In the genomic region with DNA sequence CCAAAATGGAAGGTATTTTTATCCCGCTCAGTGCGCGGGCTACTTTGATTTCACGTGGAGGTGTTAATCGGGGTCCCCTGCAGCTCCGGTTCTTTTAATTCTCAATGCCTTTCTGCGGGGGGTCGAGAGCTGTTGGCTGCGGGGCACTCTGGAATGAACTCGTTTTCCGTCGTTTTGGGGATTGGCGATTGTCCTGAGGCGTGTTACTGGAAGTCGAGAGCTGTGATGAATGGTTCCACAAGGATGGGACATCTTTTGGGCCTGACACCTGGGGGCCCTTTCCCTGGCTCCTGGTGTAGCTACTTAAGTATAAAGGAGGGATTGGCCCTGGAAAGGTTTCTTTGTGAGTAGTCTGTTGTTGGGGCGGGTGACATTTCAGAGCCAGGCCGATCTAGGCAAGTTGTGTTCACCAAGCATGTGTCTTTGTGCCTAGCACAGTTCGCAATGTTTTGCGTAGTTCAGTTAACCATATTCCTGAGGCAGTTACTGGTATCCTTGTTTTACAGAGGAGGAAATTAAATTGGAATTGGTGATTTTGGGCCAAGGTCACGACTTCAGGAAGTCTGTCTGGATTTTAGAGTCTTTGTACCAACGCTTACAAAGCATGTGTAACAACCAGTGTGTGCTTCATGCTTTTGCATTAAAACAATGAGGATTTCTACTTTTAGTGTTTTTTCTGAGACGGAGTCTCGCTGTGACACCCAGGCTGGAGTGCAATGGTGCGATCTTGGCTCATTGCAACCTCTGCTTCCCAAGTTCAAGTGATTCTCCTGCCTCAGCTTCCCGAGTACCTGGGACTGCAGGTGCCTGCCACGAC, we compare ENCODE assay signal across 8 cellular contexts. TPM values are rescaled to one million over a fixed set of nuclear protein-coding genes. Genes with fewer than 3 reads are reported as not detected.
A peak's percentile ranks its signal among the peaks of the same experiment; 100 is the strongest.
DNase-seq lines count a peak whose midpoint lies in the region; ATAC-seq and TF ChIP-seq lines count a peak whose summit lies in the region.

No MANE protein-coding gene starts in this region.

- peaks cover 0 to 5% of the 10 kb centered on the region in 2 donors for H3K27me3 Mint-ChIP-seq in CD8-positive, alpha-beta memory T cell
- peaks cover 9% of the 10 kb centered on the region for H3K27me3 Mint-ChIP-seq in neural progenitor cell (ENCODE audit: insufficient read depth, low read depth)

- H3K27ac ChIP-seq in CD8-positive, alpha-beta memory T cell (ENCODE audit: low read depth, low read length), result peak overlapping the region; percentile 92
- peak overlapping the region; percentile 87 for H3K27ac ChIP-seq in neural progenitor cell

- peak overlapping the region; percentile 93 for H3K4me3 ChIP-seq in CD8-positive, alpha-beta memory T cell (ENCODE audit: low read length)
- peak overlapping the region; percentile 97 for H3K4me3 ChIP-seq in neural progenitor cell

- peak overlapping the region; percentile 86 to 99 (median 97) for H3K4me3 Mint-ChIP-seq in CD8-positive, alpha-beta memory T cell
- peak overlapping the region; percentile 98 for H3K4me3 Mint-ChIP-seq in neural progenitor cell

- H3K4me2 ChIP-seq in neural progenitor cell, result peak overlapping the region; percentile 99

- peaks cover 48 to 67% (median 55%) of the 10 kb centered on the region in 3 donors for H3K4me1 Mint-ChIP-seq in CD8-positive, alpha-beta memory T cell
- H3K4me1 Mint-ChIP-seq in neural progenitor cell, result peaks cover 26% of the 10 kb centered on the region

- ATAC-seq in HG02885 (IDR thresholded peaks at IDR 0.05; ENCODE audit: poor library complexity, unreplicated experiment) (no peak), GM19395 (IDR thresholded peaks at IDR 0.05; ENCODE audit: unreplicated experiment) (no peak), GM21528 (IDR thresholded peaks at IDR 0.05; ENCODE audit: low FRiP score, unreplicated experiment) (no peak)

- H3K36me3 ChIP-seq in CD8-positive, alpha-beta memory T cell (ENCODE audit: insufficient read depth, low read length), result peaks cover 51% of the 10 kb centered on the region
- H3K36me3 ChIP-seq in neural progenitor cell, result peaks cover 4% of the 10 kb centered on the region

- peaks cover 42% of the 10 kb centered on the region for H4K20me1 ChIP-seq in neural progenitor cell (ENCODE audit: low read depth)

- no peaks in the 10 kb centered on the region for H3K9me3 ChIP-seq in CD8-positive, alpha-beta memory T cell (ENCODE audit: low read length)
- H3K9me3 ChIP-seq in neural progenitor cell (ENCODE audit: low read depth), result no peaks in the 10 kb centered on the region

- CTCF ChIA-PET in CD8-positive, alpha-beta memory T cell (lab: Charles Lee), result interaction anchor here (0.8 to 2.9 kb wide), 13 partner anchors 8 to 190 kb away, joined by 3 to 14 read pairs (median 6); partner anchors contain the start of genes FLT3LG and RPS11

- H3K9ac ChIP-seq in neural progenitor cell, result peak overlapping the region; percentile 99

- H3K4me1 ChIP-seq in CD8-positive, alpha-beta memory T cell (ENCODE audit: insufficient read depth, low read length), result peaks cover 46% of the 10 kb centered on the region
- H3K4me1 ChIP-seq in neural progenitor cell, result peaks cover 9% of the 10 kb centered on the region

- H3K27ac Mint-ChIP-seq in CD8-positive, alpha-beta memory T cell, result peak overlapping the region; percentile 88 to 97 (median 94)
- H3K27ac Mint-ChIP-seq in neural progenitor cell, result peak overlapping the region; percentile 98

- H3K79me2 ChIP-seq in neural progenitor cell (ENCODE audit: low read depth), result peaks cover 37% of the 10 kb centered on the region

- H3K27me3 ChIP-seq in CD8-positive, alpha-beta memory T cell (ENCODE audit: insufficient read depth, low read length, poor library complexity, severe bottlenecking), result no peaks in the 10 kb centered on the region
- H3K27me3 ChIP-seq in neural progenitor cell, result no peaks in the 10 kb centered on the region

- peaks cover 64% of the 10 kb centered on the region for H3F3A ChIP-seq in neural progenitor cell (ENCODE audit: low read depth)

- H3K9me3 Mint-ChIP-seq in CD8-positive, alpha-beta memory T cell, result peaks cover 0 to 8% (median 4%) of the 10 kb centered on the region in 5 donors
- no peaks in the 10 kb centered on the region for H3K9me3 Mint-ChIP-seq in neural progenitor cell

- H2AFZ ChIP-seq in neural progenitor cell (replicated peaks), result no peak overlapping the region

- no peak for TF ChIP-seq CTCF in neural progenitor cell (IDR thresholded peaks at IDR 0.05)

- no peak for DNase-seq in CD8-positive, alpha-beta memory T cell
- DNase-seq in NCI-H146 (lab: John Stamatoyannopoulos, UW) (peak; percentile 53), dermis microvascular lymphatic vessel endothelial cell (ENCODE audit: low read depth in 2 of 2) (peak; percentile 22 to 47), neural progenitor cell (ENCODE audit: low spot score) (peak; percentile 85), AG08396 (ENCODE audit: low spot score) (no peak)

- peaks cover 14 to 87% (median 37%) of the 10 kb centered on the region in 3 donors for H3K36me3 Mint-ChIP-seq in CD8-positive, alpha-beta memory T cell
- H3K36me3 Mint-ChIP-seq in neural progenitor cell, result peaks cover 33% of the 10 kb centered on the region

- POLR2A ChIA-PET in CD8-positive, alpha-beta memory T cell (lab: Charles Lee), result interaction anchor here (0.7 to 2.5 kb wide), 11 partner anchors 8 to 148 kb away, joined by 3 to 27 read pairs (median 5); partner anchors contain the start of genes ALDH16A1, FLT3LG and RPS11

RNA-seq across cellular contexts. Expression of gene RPL13A, which starts 0.8 kb away (rescaled TPM):
- total RNA-seq in CD8-positive, alpha-beta memory T cell, result 1,000 to 10,000 TPM; 3,865 to 3,912 TPM
- 2,679 TPM for polyA plus RNA-seq in CD8-positive, alpha-beta memory T cell
- total RNA-seq in dermis microvascular lymphatic vessel endothelial cell (3,699 and 4,643 TPM in 2 replicates), neural progenitor cell (ENCODE audit: low replicate concordance) (2,053 and 3,348 TPM in 2 replicates)

RNA-seq across cellular contexts. Expression of gene RPS11, which starts 8.0 kb away (rescaled TPM):
- total RNA-seq in CD8-positive, alpha-beta memory T cell, result 1,000 to 10,000 TPM; 2,863 to 2,871 TPM
- polyA plus RNA-seq in CD8-positive, alpha-beta memory T cell, result 1,959 TPM
- total RNA-seq in dermis microvascular lymphatic vessel endothelial cell (2,245 and 2,954 TPM in 2 replicates), neural progenitor cell (ENCODE audit: low replicate concordance) (5,448 and 6,772 TPM in 2 replicates)

RNA-seq across cellular contexts. Expression of gene FLT3LG, which starts 14.2 kb away (rescaled TPM):
- total RNA-seq in CD8-positive, alpha-beta memory T cell, result 10 to 100 TPM; 63.9 to 71.5 TPM
- polyA plus RNA-seq in CD8-positive, alpha-beta memory T cell, result 148 TPM
- 1.3 and 1.9 TPM in 2 replicates for total RNA-seq in dermis microvascular lymphatic vessel endothelial cell
- 0.24 and 0.96 TPM in 2 replicates for total RNA-seq in neural progenitor cell (ENCODE audit: low replicate concordance)

RNA-seq across cellular contexts. Expression of gene FCGRT, which starts 24.2 kb away (rescaled TPM):
- total RNA-seq in CD8-positive, alpha-beta memory T cell, result 10 to 100 TPM; 16.2 to 16.3 TPM
- polyA plus RNA-seq in CD8-positive, alpha-beta memory T cell, result 52.4 TPM
- total RNA-seq in dermis microvascular lymphatic vessel endothelial cell, result 51.9 and 184 TPM in 2 replicates
- total RNA-seq in neural progenitor cell (ENCODE audit: low replicate concordance), result 10.0 and 30.8 TPM in 2 replicates

RNA-seq across cellular contexts. Expression of gene ALDH16A1, which starts 35.2 kb away (rescaled TPM):
- 10 to 100 TPM; 46.7 to 51.8 TPM for total RNA-seq in CD8-positive, alpha-beta memory T cell
- polyA plus RNA-seq in CD8-positive, alpha-beta memory T cell, result 32.5 TPM
- total RNA-seq in dermis microvascular lymphatic vessel endothelial cell (41.3 and 61.4 TPM in 2 replicates), neural progenitor cell (ENCODE audit: low replicate concordance) (14.7 and 77.6 TPM in 2 replicates)

Comparison
In these comparisons a context has a peak if more than half of its experiments do, and no peak if none do; other contexts are left out.
1. DNase-seq: peak in NCI-H146 (single experiment), dermis microvascular lymphatic vessel endothelial cell (2 of 2) and neural progenitor cell (single experiment); none in CD8-positive, alpha-beta memory T cell (0 of 5) and AG08396 (single experiment).
2. RNA of gene FLT3LG, which starts 14.2 kb away (total RNA-seq): 63.9 to 71.5 TPM in CD8-positive, alpha-beta memory T cell; 1.3 to 1.9 TPM in dermis microvascular lymphatic vessel endothelial cell and 0.24 to 0.96 TPM in neural progenitor cell; every median in the first group is over 10 times any median in the second.